In genomic region chr6:7148100-7148822, GRCh38 we compare ENCODE assay signal across 1 cellular context.
TF ChIP-seq lines count a peak whose summit lies in the region.

No MANE protein-coding gene starts in this region.

TF ChIP-seq in IMR-90, 13 proteins besides CTCF, POLR2A, EP300 and RAD21:
- TF ChIP-seq MAFK (IDR thresholded peaks at IDR 0.05; ENCODE audit: low read depth, low read length): no peak
- TF ChIP-seq MXI1 (IDR thresholded peaks at IDR 0.05; ENCODE audit: borderline replicate concordance, low read depth, low read length): peak; percentile 91
- TF ChIP-seq RFX5 (IDR thresholded peaks at IDR 0.05; ENCODE audit: low read depth, low read length): peak; percentile 41; the same call in 1 of the 2 replicates
- TF ChIP-seq CEBPB (IDR thresholded peaks at IDR 0.05; ENCODE audit: low read depth, low read length): no peak
- peak; percentile 38; the same call in 1 of the 2 replicates for TF ChIP-seq FOS (IDR thresholded peaks at IDR 0.05; ENCODE audit: low read depth, low read length)
TF ChIP-seq in IMR-90: peak in this region for 3.
